1 cellular context compared by ENCODE assay signal in genomic region chr1:205301220-205301821, GRCh38.
TF ChIP-seq lines count a peak whose summit lies in the region.

No MANE protein-coding gene starts in this region.

TF ChIP-seq in HepG2, 621 proteins besides CTCF, POLR2A, EP300 and RAD21 (continued from another document and continues in another):
- TF ChIP-seq, protein P1, sequence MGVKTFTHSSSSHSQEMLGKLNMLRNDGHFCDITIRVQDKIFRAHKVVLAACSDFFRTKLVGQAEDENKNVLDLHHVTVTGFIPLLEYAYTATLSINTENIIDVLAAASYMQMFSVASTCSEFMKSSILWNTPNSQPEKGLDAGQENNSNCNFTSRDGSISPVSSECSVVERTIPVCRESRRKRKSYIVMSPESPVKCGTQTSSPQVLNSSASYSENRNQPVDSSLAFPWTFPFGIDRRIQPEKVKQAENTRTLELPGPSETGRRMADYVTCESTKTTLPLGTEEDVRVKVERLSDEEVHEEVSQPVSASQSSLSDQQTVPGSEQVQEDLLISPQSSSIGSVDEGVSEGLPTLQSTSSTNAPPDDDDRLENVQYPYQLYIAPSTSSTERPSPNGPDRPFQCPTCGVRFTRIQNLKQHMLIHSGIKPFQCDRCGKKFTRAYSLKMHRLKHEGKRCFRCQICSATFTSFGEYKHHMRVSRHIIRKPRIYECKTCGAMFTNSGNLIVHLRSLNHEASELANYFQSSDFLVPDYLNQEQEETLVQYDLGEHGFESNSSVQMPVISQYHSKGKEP (CRISPR knock-in tag; IDR thresholded peaks at IDR 0.05): no peak
- TF ChIP-seq, protein P2, sequence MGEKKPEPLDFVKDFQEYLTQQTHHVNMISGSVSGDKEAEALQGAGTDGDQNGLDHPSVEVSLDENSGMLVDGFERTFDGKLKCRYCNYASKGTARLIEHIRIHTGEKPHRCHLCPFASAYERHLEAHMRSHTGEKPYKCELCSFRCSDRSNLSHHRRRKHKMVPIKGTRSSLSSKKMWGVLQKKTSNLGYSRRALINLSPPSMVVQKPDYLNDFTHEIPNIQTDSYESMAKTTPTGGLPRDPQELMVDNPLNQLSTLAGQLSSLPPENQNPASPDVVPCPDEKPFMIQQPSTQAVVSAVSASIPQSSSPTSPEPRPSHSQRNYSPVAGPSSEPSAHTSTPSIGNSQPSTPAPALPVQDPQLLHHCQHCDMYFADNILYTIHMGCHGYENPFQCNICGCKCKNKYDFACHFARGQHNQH (CRISPR knock-in tag; IDR thresholded peaks at IDR 0.05): peak; percentile 39; the same call in 1 of the 2 replicates
- TF ChIP-seq ZZZ3 (CRISPR knock-in tag; IDR thresholded peaks at IDR 0.05; ENCODE audit: borderline replicate concordance) (no peak), XBP1 (CRISPR knock-in tag; IDR thresholded peaks at IDR 0.05) (no peak), ZBTB7B (CRISPR knock-in tag; IDR thresholded peaks at IDR 0.05) (peak; percentile 82), TBP (CRISPR knock-in tag; IDR thresholded peaks at IDR 0.05) (no peak), TSC22D2 (CRISPR knock-in tag; IDR thresholded peaks at IDR 0.05; ENCODE audit: borderline replicate concordance) (no peak), HDAC6 (IDR thresholded peaks at IDR 0.05; ENCODE audit: low read depth, low read length) (no peak), UBTF (CRISPR knock-in tag; IDR thresholded peaks at IDR 0.05) (peak; percentile 97), PHF5A (CRISPR knock-in tag; IDR thresholded peaks at IDR 0.05; ENCODE audit: low read depth, unreplicated experiment) (no peak), ZNF326 (CRISPR knock-in tag; IDR thresholded peaks at IDR 0.05; ENCODE audit: borderline replicate concordance) (no peak), KLF15 (CRISPR knock-in tag; IDR thresholded peaks at IDR 0.05; ENCODE audit: borderline replicate concordance) (no peak), ELF1 (CRISPR knock-in tag; IDR thresholded peaks at IDR 0.05) (no peak), GPBP1L1 (CRISPR knock-in tag; IDR thresholded peaks at IDR 0.05) (no peak), ZNF644 (CRISPR knock-in tag; IDR thresholded peaks at IDR 0.05; ENCODE audit: low read depth) (0 out of 2 replicates have a peak, but pooled peaks have one; percentile 27), MIXL1 (CRISPR knock-in tag; IDR thresholded peaks at IDR 0.05) (no peak), SNAPC5 (CRISPR knock-in tag; IDR thresholded peaks at IDR 0.05; ENCODE audit: borderline replicate concordance) (no peak), ZNF619 (CRISPR knock-in tag; IDR thresholded peaks at IDR 0.05) (no peak), SSRP1 (CRISPR knock-in tag; IDR thresholded peaks at IDR 0.05) (no peak), TMF1 (CRISPR knock-in tag; IDR thresholded peaks at IDR 0.05; ENCODE audit: low read depth) (no peak), EHMT2 (IDR thresholded peaks at IDR 0.05; ENCODE audit: borderline replicate concordance, low read depth, low read length) (no peak), HOXA9 (CRISPR knock-in tag; IDR thresholded peaks at IDR 0.05; ENCODE audit: borderline replicate concordance) (no peak), SMAD3 (CRISPR knock-in tag; IDR thresholded peaks at IDR 0.05) (no peak), ZNF543 (CRISPR knock-in tag; IDR thresholded peaks at IDR 0.05) (no peak), ZSCAN30 (CRISPR knock-in tag; IDR thresholded peaks at IDR 0.05) (no peak), ZKSCAN1 (IDR thresholded peaks at IDR 0.05; ENCODE audit: low read length) (peak; percentile 58; the same call in 1 of the 2 replicates)
- TF ChIP-seq, protein P3, sequence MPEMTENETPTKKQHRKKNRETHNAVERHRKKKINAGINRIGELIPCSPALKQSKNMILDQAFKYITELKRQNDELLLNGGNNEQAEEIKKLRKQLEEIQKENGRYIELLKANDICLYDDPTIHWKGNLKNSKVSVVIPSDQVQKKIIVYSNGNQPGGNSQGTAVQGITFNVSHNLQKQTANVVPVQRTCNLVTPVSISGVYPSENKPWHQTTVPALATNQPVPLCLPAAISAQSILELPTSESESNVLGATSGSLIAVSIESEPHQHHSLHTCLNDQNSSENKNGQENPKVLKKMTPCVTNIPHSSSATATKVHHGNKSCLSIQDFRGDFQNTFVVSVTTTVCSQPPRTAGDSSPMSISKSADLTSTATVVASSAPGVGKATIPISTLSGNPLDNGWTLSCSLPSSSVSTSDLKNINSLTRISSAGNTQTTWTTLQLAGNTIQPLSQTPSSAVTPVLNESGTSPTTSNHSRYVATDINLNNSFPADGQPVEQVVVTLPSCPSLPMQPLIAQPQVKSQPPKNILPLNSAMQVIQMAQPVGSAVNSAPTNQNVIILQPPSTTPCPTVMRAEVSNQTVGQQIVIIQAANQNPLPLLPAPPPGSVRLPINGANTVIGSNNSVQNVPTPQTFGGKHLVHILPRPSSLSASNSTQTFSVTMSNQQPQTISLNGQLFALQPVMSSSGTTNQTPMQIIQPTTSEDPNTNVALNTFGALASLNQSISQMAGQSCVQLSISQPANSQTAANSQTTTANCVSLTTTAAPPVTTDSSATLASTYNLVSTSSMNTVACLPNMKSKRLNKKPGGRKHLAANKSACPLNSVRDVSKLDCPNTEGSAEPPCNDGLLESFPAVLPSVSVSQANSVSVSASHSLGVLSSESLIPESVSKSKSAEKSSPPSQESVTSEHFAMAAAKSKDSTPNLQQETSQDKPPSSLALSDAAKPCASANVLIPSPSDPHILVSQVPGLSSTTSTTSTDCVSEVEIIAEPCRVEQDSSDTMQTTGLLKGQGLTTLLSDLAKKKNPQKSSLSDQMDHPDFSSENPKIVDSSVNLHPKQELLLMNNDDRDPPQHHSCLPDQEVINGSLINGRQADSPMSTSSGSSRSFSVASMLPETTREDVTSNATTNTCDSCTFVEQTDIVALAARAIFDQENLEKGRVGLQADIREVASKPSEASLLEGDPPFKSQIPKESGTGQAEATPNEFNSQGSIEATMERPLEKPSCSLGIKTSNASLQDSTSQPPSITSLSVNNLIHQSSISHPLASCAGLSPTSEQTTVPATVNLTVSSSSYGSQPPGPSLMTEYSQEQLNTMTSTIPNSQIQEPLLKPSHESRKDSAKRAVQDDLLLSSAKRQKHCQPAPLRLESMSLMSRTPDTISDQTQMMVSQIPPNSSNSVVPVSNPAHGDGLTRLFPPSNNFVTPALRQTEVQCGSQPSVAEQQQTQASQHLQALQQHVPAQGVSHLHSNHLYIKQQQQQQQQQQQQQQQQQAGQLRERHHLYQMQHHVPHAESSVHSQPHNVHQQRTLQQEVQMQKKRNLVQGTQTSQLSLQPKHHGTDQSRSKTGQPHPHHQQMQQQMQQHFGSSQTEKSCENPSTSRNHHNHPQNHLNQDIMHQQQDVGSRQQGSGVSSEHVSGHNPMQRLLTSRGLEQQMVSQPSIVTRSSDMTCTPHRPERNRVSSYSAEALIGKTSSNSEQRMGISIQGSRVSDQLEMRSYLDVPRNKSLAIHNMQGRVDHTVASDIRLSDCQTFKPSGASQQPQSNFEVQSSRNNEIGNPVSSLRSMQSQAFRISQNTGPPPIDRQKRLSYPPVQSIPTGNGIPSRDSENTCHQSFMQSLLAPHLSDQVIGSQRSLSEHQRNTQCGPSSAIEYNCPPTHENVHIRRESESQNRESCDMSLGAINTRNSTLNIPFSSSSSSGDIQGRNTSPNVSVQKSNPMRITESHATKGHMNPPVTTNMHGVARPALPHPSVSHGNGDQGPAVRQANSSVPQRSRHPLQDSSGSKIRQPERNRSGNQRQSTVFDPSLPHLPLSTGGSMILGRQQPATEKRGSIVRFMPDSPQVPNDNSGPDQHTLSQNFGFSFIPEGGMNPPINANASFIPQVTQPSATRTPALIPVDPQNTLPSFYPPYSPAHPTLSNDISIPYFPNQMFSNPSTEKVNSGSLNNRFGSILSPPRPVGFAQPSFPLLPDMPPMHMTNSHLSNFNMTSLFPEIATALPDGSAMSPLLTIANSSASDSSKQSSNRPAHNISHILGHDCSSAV (CRISPR knock-in tag; IDR thresholded peaks at IDR 0.05; ENCODE audit: borderline replicate concordance): no peak
- TF ChIP-seq, protein P4, sequence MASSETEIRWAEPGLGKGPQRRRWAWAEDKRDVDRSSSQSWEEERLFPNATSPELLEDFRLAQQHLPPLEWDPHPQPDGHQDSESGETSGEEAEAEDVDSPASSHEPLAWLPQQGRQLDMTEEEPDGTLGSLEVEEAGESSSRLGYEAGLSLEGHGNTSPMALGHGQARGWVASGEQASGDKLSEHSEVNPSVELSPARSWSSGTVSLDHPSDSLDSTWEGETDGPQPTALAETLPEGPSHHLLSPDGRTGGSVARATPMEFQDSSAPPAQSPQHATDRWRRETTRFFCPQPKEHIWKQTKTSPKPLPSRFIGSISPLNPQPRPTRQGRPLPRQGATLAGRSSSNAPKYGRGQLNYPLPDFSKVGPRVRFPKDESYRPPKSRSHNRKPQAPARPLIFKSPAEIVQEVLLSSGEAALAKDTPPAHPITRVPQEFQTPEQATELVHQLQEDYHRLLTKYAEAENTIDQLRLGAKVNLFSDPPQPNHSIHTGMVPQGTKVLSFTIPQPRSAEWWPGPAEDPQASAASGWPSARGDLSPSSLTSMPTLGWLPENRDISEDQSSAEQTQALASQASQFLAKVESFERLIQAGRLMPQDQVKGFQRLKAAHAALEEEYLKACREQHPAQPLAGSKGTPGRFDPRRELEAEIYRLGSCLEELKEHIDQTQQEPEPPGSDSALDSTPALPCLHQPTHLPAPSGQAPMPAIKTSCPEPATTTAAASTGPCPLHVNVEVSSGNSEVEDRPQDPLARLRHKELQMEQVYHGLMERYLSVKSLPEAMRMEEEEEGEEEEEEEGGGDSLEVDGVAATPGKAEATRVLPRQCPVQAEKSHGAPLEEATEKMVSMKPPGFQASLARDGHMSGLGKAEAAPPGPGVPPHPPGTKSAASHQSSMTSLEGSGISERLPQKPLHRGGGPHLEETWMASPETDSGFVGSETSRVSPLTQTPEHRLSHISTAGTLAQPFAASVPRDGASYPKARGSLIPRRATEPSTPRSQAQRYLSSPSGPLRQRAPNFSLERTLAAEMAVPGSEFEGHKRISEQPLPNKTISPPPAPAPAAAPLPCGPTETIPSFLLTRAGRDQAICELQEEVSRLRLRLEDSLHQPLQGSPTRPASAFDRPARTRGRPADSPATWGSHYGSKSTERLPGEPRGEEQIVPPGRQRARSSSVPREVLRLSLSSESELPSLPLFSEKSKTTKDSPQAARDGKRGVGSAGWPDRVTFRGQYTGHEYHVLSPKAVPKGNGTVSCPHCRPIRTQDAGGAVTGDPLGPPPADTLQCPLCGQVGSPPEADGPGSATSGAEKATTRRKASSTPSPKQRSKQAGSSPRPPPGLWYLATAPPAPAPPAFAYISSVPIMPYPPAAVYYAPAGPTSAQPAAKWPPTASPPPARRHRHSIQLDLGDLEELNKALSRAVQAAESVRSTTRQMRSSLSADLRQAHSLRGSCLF (CRISPR knock-in tag; IDR thresholded peaks at IDR 0.05; ENCODE audit: borderline replicate concordance): no peak
